ENCODE assay signal across 19 cellular contexts in genomic region chr9:131579789-131580211, GRCh38. TPM values are rescaled to one million over a fixed set of nuclear protein-coding genes. Genes with fewer than 3 reads are reported as not detected.
DNase-seq lines count a peak whose midpoint lies in the region; ATAC-seq and TF ChIP-seq lines count a peak whose summit lies in the region.
"Had no signal": no experiment of that assay in that cellular context is flagged by ENCODE, and none has a peak within 500 bp of the region (broad histone marks: within the 10 kb centered on the region; RNA-seq: fewer than 3 reads in every experiment).

No MANE protein-coding gene starts in this region.

- no peak for TF ChIP-seq POLR2A in spleen (IDR thresholded peaks at IDR 0.05)

- DNase-seq in Right ventricle myocardium inferior (ENCODE audit: missing footprints) (no peak), cardiac septum (ENCODE audit: low spot score) (no peak), left ventricle myocardium superior (peak; percentile 82), spleen (no peak), GDM1 (lab: John Stamatoyannopoulos, UW) (no peak), colonic mucosa (no peak)
- no peak for DNase-seq in activated T-helper 1 cell treated with anti-CD3 and anti-CD28 coated beads, Interleukin-12 subunit alpha, Interleukin-12 subunit beta, Interleukin-2, Interleukin-4 antibody, amounts not matched to agents 30 ng/mL and 10 ng/mL and 1 ng/mL, durations not matched to agents 14 hours and 24 hours and 36 hours (ENCODE audit: low spot score)
- DNase-seq: activated effector memory CD4-positive, alpha-beta T cell treated with Interleukin-2 at 50 U/mL for 16 hours; GF-D8; mesenchymal stem cell; NCI-H187 treated with DMSO at 0.1 percent for 48 hours; NCI-H446 treated with DMSO at 0.1 percent for 48 hours; SHP77 treated with DMSO at 0.1 percent for 48 hours had no signal

- ATAC-seq in Right ventricle myocardium inferior (peak; percentile 78), left ventricle myocardium superior (peak; percentile 87), HG03439 (IDR thresholded peaks at IDR 0.05; ENCODE audit: unreplicated experiment) (no peak)

- H3K36me3 Mint-ChIP-seq in activated T-helper 1 cell treated with anti-CD3 and anti-CD28 coated beads, Interleukin-12 subunit alpha, Interleukin-12 subunit beta, Interleukin-2, Interleukin-4 antibody, amounts not matched to agents 30 ng/mL and 10 ng/mL and 1 ng/mL, durations not matched to agents 14 hours and 24 hours and 36 hours (ENCODE audit: low read depth) = peaks cover 36% of the 10 kb centered on the region

- WGBS in spleen, 5 donors = 80 to 100% (median 91%) methylated on average over 1 to 8 of the region's 8 CpGs

- no peak overlapping the region for H3K9ac ChIP-seq in colonic mucosa (ENCODE audit: low read depth in 2 of 2, low read length in 2 of 2)

- intact Hi-C loops in Right ventricle myocardium inferior (cut with DNase I) (no loop called here), cardiac septum (cut with DNase I) (no loop called here), left ventricle myocardium superior (cut with micrococcal nuclease) (no loop called here), spleen (cut with DNase I; ENCODE audit: low total_unique reads) (no loop called here), colonic mucosa (cut with DNase I) (no loop called here)
- intact Hi-C loops in activated T-helper 1 cell treated with anti-CD3 and anti-CD28 coated beads, Interleukin-12 subunit alpha, Interleukin-12 subunit beta, Interleukin-2, Interleukin-4 antibody, amounts not matched to agents 30 ng/mL and 10 ng/mL and 1 ng/mL, durations not matched to agents 14 hours and 24 hours and 36 hours (cut with micrococcal nuclease) = no loop called here

- H3K27me3 Mint-ChIP-seq in activated T-helper 1 cell treated with anti-CD3 and anti-CD28 coated beads, Interleukin-12 subunit alpha, Interleukin-12 subunit beta, Interleukin-2, Interleukin-4 antibody, amounts not matched to agents 30 ng/mL and 10 ng/mL and 1 ng/mL, durations not matched to agents 14 hours and 24 hours and 36 hours (ENCODE audit: insufficient read depth) = no peaks in the 10 kb centered on the region

- TF ChIP-seq CTCF in spleen (IDR thresholded peaks at IDR 0.05 in 8 of 11, conservative IDR thresholded peaks at IDR 0.05 in 3 of 11) (no peak), colonic mucosa (IDR thresholded peaks at IDR 0.05) (no peak)

- H3K9me3 Mint-ChIP-seq in activated T-helper 1 cell treated with anti-CD3 and anti-CD28 coated beads, Interleukin-12 subunit alpha, Interleukin-12 subunit beta, Interleukin-2, Interleukin-4 antibody, amounts not matched to agents 30 ng/mL and 10 ng/mL and 1 ng/mL, durations not matched to agents 14 hours and 24 hours and 36 hours = no peaks in the 10 kb centered on the region

- H3K27me3 ChIP-seq in spleen (replicated peaks in 1 of 7) (no peaks in the 10 kb centered on the region), colonic mucosa (no peaks in the 10 kb centered on the region)
- H3K27me3 ChIP-seq: dorsolateral prefrontal cortex, thyroid gland had no signal

- peak overlapping the region; percentile 86 for H3K27ac Mint-ChIP-seq in activated T-helper 1 cell treated with anti-CD3 and anti-CD28 coated beads, Interleukin-12 subunit alpha, Interleukin-12 subunit beta, Interleukin-2, Interleukin-4 antibody, amounts not matched to agents 30 ng/mL and 10 ng/mL and 1 ng/mL, durations not matched to agents 14 hours and 24 hours and 36 hours

- H3K4me1 Mint-ChIP-seq in activated T-helper 1 cell treated with anti-CD3 and anti-CD28 coated beads, Interleukin-12 subunit alpha, Interleukin-12 subunit beta, Interleukin-2, Interleukin-4 antibody, amounts not matched to agents 30 ng/mL and 10 ng/mL and 1 ng/mL, durations not matched to agents 14 hours and 24 hours and 36 hours (ENCODE audit: low read depth) = peaks cover 20% of the 10 kb centered on the region

- H3K27ac ChIP-seq in spleen = peak overlapping the region in 5 of 8 donors; percentile 62 to 89 (median 79)
- no peak overlapping the region for H3K27ac ChIP-seq in colonic mucosa
- H3K27ac ChIP-seq: thyroid gland had no signal

- H3K9me3 ChIP-seq in spleen (no peaks in the 10 kb centered on the region), colonic mucosa (no peaks in the 10 kb centered on the region)
- H3K9me3 ChIP-seq: HAP-1, thyroid gland had no signal

- H3K4me1 ChIP-seq in spleen (peaks cover 12 to 49% (median 32%) of the 10 kb centered on the region in 6 donors), colonic mucosa (no peaks in the 10 kb centered on the region)
- H3K4me1 ChIP-seq: HAP-1, thyroid gland had no signal

- H3K4me3 Mint-ChIP-seq in activated T-helper 1 cell treated with anti-CD3 and anti-CD28 coated beads, Interleukin-12 subunit alpha, Interleukin-12 subunit beta, Interleukin-2, Interleukin-4 antibody, amounts not matched to agents 30 ng/mL and 10 ng/mL and 1 ng/mL, durations not matched to agents 14 hours and 24 hours and 36 hours = peak overlapping the region; percentile 9

- H3K4me3 ChIP-seq in spleen (no peak overlapping the region), colonic mucosa (no peak overlapping the region)
- H3K4me3 ChIP-seq: dorsolateral prefrontal cortex, HAP-1, thyroid gland had no signal

- H3K36me3 ChIP-seq in spleen = peaks cover 8 to 100% (median 78%) of the 10 kb centered on the region in 6 donors
- H3K36me3 ChIP-seq in colonic mucosa = peaks cover 11% of the 10 kb centered on the region

RNA-seq across cellular contexts. Expression of gene PRRT1B, which starts 34.5 kb away (rescaled TPM):
- not detected for total RNA-seq in Right ventricle myocardium inferior
- not detected for total RNA-seq in cardiac septum
- not detected in 2 replicates for total RNA-seq in activated T-helper 1 cell treated with anti-CD3 and anti-CD28 coated beads, Interleukin-12 subunit alpha, Interleukin-12 subunit beta, Interleukin-2, Interleukin-4 antibody, amounts not matched to agents 30 ng/mL and 10 ng/mL and 1 ng/mL, durations not matched to agents 14 hours and 24 hours and 36 hours
- not detected for total RNA-seq in left ventricle myocardium superior
- total RNA-seq in spleen = not detected
- not detected for polyA plus RNA-seq in spleen
- 1 to 10 TPM; 2.0 to 4.5 TPM for total RNA-seq in colonic mucosa
- total RNA-seq: HT1080, thyroid gland had no signal
- polyA plus RNA-seq: esophagus had no signal

RNA-seq across cellular contexts. Expression of gene UCK1, which starts 48.7 kb away (rescaled TPM):
- total RNA-seq in Right ventricle myocardium inferior = 23.5 TPM
- total RNA-seq in cardiac septum = 23.9 TPM
- total RNA-seq in activated T-helper 1 cell treated with anti-CD3 and anti-CD28 coated beads, Interleukin-12 subunit alpha, Interleukin-12 subunit beta, Interleukin-2, Interleukin-4 antibody, amounts not matched to agents 30 ng/mL and 10 ng/mL and 1 ng/mL, durations not matched to agents 14 hours and 24 hours and 36 hours = 26.9 and 28.0 TPM in 2 replicates
- total RNA-seq in left ventricle myocardium superior = 28.6 TPM
- 10 to 100 TPM; 20.3 to 32.9 (median 25.0) TPM for total RNA-seq in spleen
- 10 to 100 TPM; 21.1 to 24.2 (median 21.5) TPM for polyA plus RNA-seq in spleen
- total RNA-seq in colonic mucosa = 10 to 100 TPM; 20.2 to 29.3 TPM
